ENCODE assay signal across 28 cellular contexts in the genomic region with DNA sequence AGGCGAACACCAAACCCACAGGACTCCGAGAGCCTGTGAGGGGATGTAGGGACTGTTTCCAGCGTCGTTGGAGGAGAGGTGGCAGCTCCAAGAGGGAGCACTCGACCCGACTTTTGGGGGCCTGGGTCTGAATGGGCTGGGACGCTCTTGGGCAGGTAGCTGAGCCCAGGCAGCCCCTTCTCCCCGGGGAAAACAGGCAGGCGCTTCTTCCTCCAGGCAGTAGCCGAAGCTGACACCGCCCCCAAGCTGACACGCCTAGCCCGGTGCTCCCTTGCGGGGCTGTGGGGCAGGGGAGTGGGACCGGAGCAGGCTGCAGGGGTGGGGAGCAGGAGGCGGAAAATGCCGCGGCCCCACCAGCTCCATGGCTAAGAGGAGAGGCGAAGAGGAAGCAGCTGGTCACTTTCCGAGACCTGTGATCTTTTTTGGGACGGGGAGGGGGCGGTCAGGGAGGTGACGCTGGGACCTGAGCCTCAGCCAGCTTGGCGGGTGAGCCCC. TPM values are rescaled to one million over a fixed set of nuclear protein-coding genes. Genes with fewer than 3 reads are reported as not detected.
DNase-seq lines count a peak whose midpoint lies in the region; ATAC-seq and TF ChIP-seq lines count a peak whose summit lies in the region.
"Had no signal": no experiment of that assay in that cellular context is flagged by ENCODE, and none has a peak within 500 bp of the region (broad histone marks: within the 10 kb centered on the region; RNA-seq: fewer than 3 reads in every experiment).

No MANE protein-coding gene starts in this region.

- H3K4me3 ChIP-seq in mesenchymal stem cell (ENCODE audit: insufficient read depth in 1 of 2, low read depth in 1 of 2, low read length in 2 of 2): no peak overlapping the region
- H3K4me3 ChIP-seq: BLaER1 treated with 17β-estradiol and CSF1 and Interleukin-3, amounts not matched to agents 10 nM and 100 nM; MG63; pancreas; Peyer's patch; SK-N-MC; uterus had no signal

- no peak overlapping the region for H2BK120ac ChIP-seq in mesenchymal stem cell (ENCODE audit: low read depth, low read length)

- no peak overlapping the region for H3K9ac ChIP-seq in mesenchymal stem cell (ENCODE audit: low read length)
- H3K9ac ChIP-seq: BLaER1 treated with 17β-estradiol and CSF1 and Interleukin-3, amounts not matched to agents 10 nM and 100 nM had no signal

- no peak overlapping the region for H3K14ac ChIP-seq in mesenchymal stem cell (ENCODE audit: low read length in 2 of 2)

- H3K36me3 Mint-ChIP-seq in activated T-cell treated with anti-CD3 and anti-CD28 coated beads, Interleukin-2, amount 50 U/mL, for 72 hours (ENCODE audit: insufficient read depth in 2 of 2): peaks cover 0 to 4% of the 10 kb centered on the region in 2 donors
- peaks cover 5% of the 10 kb centered on the region for H3K36me3 Mint-ChIP-seq in central memory CD8-positive, alpha-beta T cell (ENCODE audit: insufficient read depth)
- peaks cover 2% of the 10 kb centered on the region for H3K36me3 Mint-ChIP-seq in neural crest cell (ENCODE audit: low read depth)
- H3K36me3 Mint-ChIP-seq: natural killer cell had no signal

- no peaks in the 10 kb centered on the region for H3K36me3 ChIP-seq in mesenchymal stem cell (ENCODE audit: control insufficient read depth in 1 of 2, insufficient read depth in 2 of 2, low read depth in 1 of 2, low read length in 2 of 2)
- H3K36me3 ChIP-seq: BLaER1 treated with 17β-estradiol and CSF1 and Interleukin-3, amounts not matched to agents 10 nM and 100 nM; MG63; pancreas; Peyer's patch; uterus had no signal

- no peak overlapping the region for H3K4ac ChIP-seq in mesenchymal stem cell (ENCODE audit: low read depth in 1 of 2, low read length in 2 of 2)

- peaks cover 0 to 3% of the 10 kb centered on the region in 2 donors for H3K9me3 Mint-ChIP-seq in activated T-cell treated with anti-CD3 and anti-CD28 coated beads, Interleukin-2, amount 50 U/mL, for 72 hours
- H3K9me3 Mint-ChIP-seq in central memory CD8-positive, alpha-beta T cell: no peaks in the 10 kb centered on the region
- no peaks in the 10 kb centered on the region for H3K9me3 Mint-ChIP-seq in neural crest cell
- H3K9me3 Mint-ChIP-seq: activated B cell treated with CpG ODN at 0.5 μM for 24 hours, natural killer cell had no signal

- H2AK5ac ChIP-seq in mesenchymal stem cell (ENCODE audit: low read length, severe bottlenecking): no peak overlapping the region

- H2BK12ac ChIP-seq in mesenchymal stem cell (ENCODE audit: low read length in 2 of 2): no peak overlapping the region

- peaks cover 4% of the 10 kb centered on the region for H3K9me3 ChIP-seq in mesenchymal stem cell (ENCODE audit: control insufficient read depth, low read length)
- H3K9me3 ChIP-seq: MG63, pancreas, uterus had no signal

- no peak overlapping the region for H2BK15ac ChIP-seq in mesenchymal stem cell (ENCODE audit: low read depth, poor library complexity, severe bottlenecking)

- no peak overlapping the region for H3K23ac ChIP-seq in mesenchymal stem cell (ENCODE audit: low read length in 2 of 2)

- H2AFZ ChIP-seq in mesenchymal stem cell (ENCODE audit: low read depth, low read length): no peak overlapping the region

- H4K8ac ChIP-seq in mesenchymal stem cell (ENCODE audit: low read length): no peak overlapping the region

- H3K18ac ChIP-seq in mesenchymal stem cell (ENCODE audit: low read depth in 1 of 2, low read length in 2 of 2): no peak overlapping the region

- H4K91ac ChIP-seq in mesenchymal stem cell (ENCODE audit: low read length): no peak overlapping the region

- no peak overlapping the region for H2BK5ac ChIP-seq in mesenchymal stem cell (ENCODE audit: low read depth, low read length, poor library complexity, severe bottlenecking)

- no peak overlapping the region for H3K27ac Mint-ChIP-seq in activated T-cell treated with anti-CD3 and anti-CD28 coated beads, Interleukin-2, amount 50 U/mL, for 72 hours
- H3K27ac Mint-ChIP-seq in central memory CD8-positive, alpha-beta T cell (ENCODE audit: low read depth): peak overlapping the region; percentile 46
- H3K27ac Mint-ChIP-seq in neural crest cell (ENCODE audit: unreplicated experiment): no peak overlapping the region
- H3K27ac Mint-ChIP-seq: activated B cell treated with CpG ODN at 0.5 μM for 24 hours; activated CD8-positive, alpha-beta T cell treated with anti-CD3 and anti-CD28 coated beads, Interleukin-2, amount 10 ng/mL, durations not matched to agents 7 days and 5 days; activated T-helper 2 cell treated with anti-CD3 and anti-CD28 coated beads, Interferon-gamma antibody, Interleukin-2, Interleukin-4, amounts not matched to agents 10 μg/mL and 5 μg/mL and 100 μg/mL, durations not matched to agents 14 hours and 24 hours and 36 hours; dendritic cell treated with granulocyte-macrophage colony-stimulating factor and Interleukin-4, amounts not matched to agents 40 ng/mL and 50 ng/mL, for 4 days; natural killer cell had no signal

- peak; percentile 4 for DNase-seq in activated T-cell treated with anti-CD3 and anti-CD28 coated beads, Interleukin-2, amount 50 U/mL, for 1 hour
- no peak for DNase-seq in activated T-cell treated with anti-CD3 and anti-CD28 coated beads, Interleukin-2, amount 50 U/mL, for 72 hours
- peak; percentile 2 for DNase-seq in Daoy (ENCODE audit: low read depth)
- no peak for DNase-seq in central memory CD8-positive, alpha-beta T cell (ENCODE audit: low spot score in 2 of 2)
- no peak for DNase-seq in neural crest cell (ENCODE audit: low read depth, low spot score)
- no peak for DNase-seq in NCI-H2171 treated with DMSO at 0.1 percent for 48 hours (lab: John Stamatoyannopoulos, UW)
- DNase-seq in mesenchymal stem cell: no peak
- no peak for DNase-seq in NCI-H2196 treated with DMSO at 0.1 percent for 48 hours (lab: John Stamatoyannopoulos, UW; ENCODE audit: unreplicated experiment)
- DNase-seq: activated CD8-positive, alpha-beta T cell treated with anti-CD3 and anti-CD28 coated beads, Interleukin-2, amount 10 ng/mL, durations not matched to agents 7 days and 5 days; amygdala; MG63; natural killer cell; NCI-H1436; NCI-H524 treated with DMSO at 0.1 percent for 48 hours; stimulated activated CD4-positive, alpha-beta T cell treated with anti-CD3 and anti-CD28 coated beads, Interleukin-15, amount 100 ng/mL, for 24 hours; substantia nigra; T-helper 9 cell had no signal

- no peaks in the 10 kb centered on the region for H3K4me1 Mint-ChIP-seq in activated T-cell treated with anti-CD3 and anti-CD28 coated beads, Interleukin-2, amount 50 U/mL, for 72 hours (ENCODE audit: low read depth)
- no peaks in the 10 kb centered on the region for H3K4me1 Mint-ChIP-seq in central memory CD8-positive, alpha-beta T cell
- no peaks in the 10 kb centered on the region for H3K4me1 Mint-ChIP-seq in neural crest cell
- H3K4me1 Mint-ChIP-seq: natural killer cell had no signal

- H3K79me1 ChIP-seq in mesenchymal stem cell (replicated peaks; ENCODE audit: low read length, poor library complexity, severe bottlenecking): no peaks in the 10 kb centered on the region

- H3K4me2 ChIP-seq in mesenchymal stem cell (ENCODE audit: low read length, poor library complexity, severe bottlenecking): no peak overlapping the region
- H3K4me2 ChIP-seq: BLaER1 treated with 17β-estradiol and CSF1 and Interleukin-3, amounts not matched to agents 10 nM and 100 nM had no signal

- H3K27me3 ChIP-seq in mesenchymal stem cell (ENCODE audit: control insufficient read depth in 1 of 2, insufficient read depth in 1 of 2, low read length in 2 of 2): peaks cover 51 to 71% of the 10 kb centered on the region in 2 experiments
- H3K27me3 ChIP-seq: BLaER1 treated with 17β-estradiol and CSF1 and Interleukin-3, amounts not matched to agents 10 nM and 100 nM had no signal

- peaks cover 20% of the 10 kb centered on the region for H3K27me3 Mint-ChIP-seq in activated T-cell treated with anti-CD3 and anti-CD28 coated beads, Interleukin-2, amount 50 U/mL, for 72 hours (ENCODE audit: low read depth)
- H3K27me3 Mint-ChIP-seq in central memory CD8-positive, alpha-beta T cell: peaks cover 10% of the 10 kb centered on the region
- H3K27me3 Mint-ChIP-seq in neural crest cell (ENCODE audit: low read depth): peaks cover 29% of the 10 kb centered on the region

- no peak overlapping the region for H3K27ac ChIP-seq in mesenchymal stem cell (ENCODE audit: low read length, poor library complexity, severe bottlenecking)
- H3K27ac ChIP-seq: BLaER1 treated with 17β-estradiol and CSF1 and Interleukin-3, amounts not matched to agents 10 nM and 100 nM; pancreas; Peyer's patch; SK-N-MC; uterus had no signal

- H3K4me3 Mint-ChIP-seq in activated T-cell treated with anti-CD3 and anti-CD28 coated beads, Interleukin-2, amount 50 U/mL, for 72 hours: no peak overlapping the region
- H3K4me3 Mint-ChIP-seq in central memory CD8-positive, alpha-beta T cell: no peak overlapping the region
- H3K4me3 Mint-ChIP-seq in neural crest cell: peak overlapping the region; percentile 19
- H3K4me3 Mint-ChIP-seq: activated B cell treated with CpG ODN at 0.5 μM for 24 hours; activated CD8-positive, alpha-beta T cell treated with anti-CD3 and anti-CD28 coated beads, Interleukin-2, amount 10 ng/mL, durations not matched to agents 7 days and 5 days; dendritic cell treated with granulocyte-macrophage colony-stimulating factor and Interleukin-4, amounts not matched to agents 40 ng/mL and 50 ng/mL, for 4 days; natural killer cell had no signal

- TF ChIP-seq CTCF in neural crest cell (conservative IDR thresholded peaks at IDR 0.05): no peak

- WGBS in mesenchymal stem cell: 36% methylated on average over 22 of the region's 24 CpGs

- no peak for ATAC-seq in activated T-cell treated with anti-CD3 and anti-CD28 coated beads, Interleukin-2, amount 50 U/mL, for 72 hours (replicated peaks in 1 of 2)
- ATAC-seq in central memory CD8-positive, alpha-beta T cell (replicated peaks; ENCODE audit: extremely low read depth, poor library complexity, severe bottlenecking): no peak
- ATAC-seq: activated CD8-positive, alpha-beta T cell treated with anti-CD3 and anti-CD28 coated beads, Interleukin-2, amount 10 ng/mL, durations not matched to agents 7 days and 5 days; left lobe of liver; natural killer cell had no signal

- H3K4me1 ChIP-seq in mesenchymal stem cell (ENCODE audit: control insufficient read depth, insufficient read depth, low read depth, low read length): peaks cover 9% of the 10 kb centered on the region
- H3K4me1 ChIP-seq: BLaER1 treated with 17β-estradiol and CSF1 and Interleukin-3, amounts not matched to agents 10 nM and 100 nM had no signal

RNA-seq across cellular contexts. Expression of a gene that starts 4.2 kb away (rescaled TPM):
- total RNA-seq in activated T-cell treated with anti-CD3 and anti-CD28 coated beads, Interleukin-2, amount 50 U/mL, for 72 hours: not detected
- not detected in 2 replicates for total RNA-seq in Daoy (2014; rRNA removed; shearing (Covaris generic))
- total RNA-seq in neural crest cell: not detected in 2 replicates
- polyA plus RNA-seq in mesenchymal stem cell (2013, experiment 1 of 2): not detected
- polyA plus RNA-seq in mesenchymal stem cell (2013, experiment 2 of 2): not detected
- total RNA-seq: A673; activated B cell treated with CpG ODN at 0.5 μM for 24 hours; activated CD8-positive, alpha-beta T cell treated with anti-CD3 and anti-CD28 coated beads, Interleukin-2, amount 10 ng/mL, durations not matched to agents 7 days and 5 days; activated T-helper 2 cell treated with anti-CD3 and anti-CD28 coated beads, Interferon-gamma antibody, Interleukin-2, Interleukin-4, amounts not matched to agents 10 μg/mL and 5 μg/mL and 100 μg/mL, durations not matched to agents 14 hours and 24 hours and 36 hours; bronchial epithelial cell; left lobe of liver; natural killer cell; pancreas; Peyer's patch; uterus had no signal
- polyA plus RNA-seq: pancreas had no signal

RNA-seq across cellular contexts. Expression of a gene that starts 55.1 kb away (rescaled TPM):
- 10 to 100 TPM; 23.0 to 25.8 TPM for total RNA-seq in activated T-cell treated with anti-CD3 and anti-CD28 coated beads, Interleukin-2, amount 50 U/mL, for 72 hours
- total RNA-seq in Daoy (2014; rRNA removed; shearing (Covaris generic)): 3.2 and 4.9 TPM in 2 replicates
- 22.8 and 24.0 TPM in 2 replicates for total RNA-seq in neural crest cell
- polyA plus RNA-seq in mesenchymal stem cell (2013, experiment 1 of 2): 4.8 TPM
- polyA plus RNA-seq in mesenchymal stem cell (2013, experiment 2 of 2): 4.3 TPM

Comparison
In these comparisons a context has a peak if more than half of its experiments do, and no peak if none do; other contexts are left out.
1. DNase-seq: peak in activated T-cell treated with anti-CD3 and anti-CD28 coated beads, Interleukin-2, amount 50 U/mL, for 1 hour (single experiment) and Daoy (single experiment); none in activated T-cell treated with anti-CD3 and anti-CD28 coated beads, Interleukin-2, amount 50 U/mL, for 72 hours (0 of 2), central memory CD8-positive, alpha-beta T cell (0 of 2), neural crest cell (single experiment), NCI-H2171 treated with DMSO at 0.1 percent for 48 hours (single experiment), mesenchymal stem cell (single experiment) and NCI-H2196 treated with DMSO at 0.1 percent for 48 hours (single experiment).